8 cellular contexts compared by ENCODE assay signal in the genomic region with DNA sequence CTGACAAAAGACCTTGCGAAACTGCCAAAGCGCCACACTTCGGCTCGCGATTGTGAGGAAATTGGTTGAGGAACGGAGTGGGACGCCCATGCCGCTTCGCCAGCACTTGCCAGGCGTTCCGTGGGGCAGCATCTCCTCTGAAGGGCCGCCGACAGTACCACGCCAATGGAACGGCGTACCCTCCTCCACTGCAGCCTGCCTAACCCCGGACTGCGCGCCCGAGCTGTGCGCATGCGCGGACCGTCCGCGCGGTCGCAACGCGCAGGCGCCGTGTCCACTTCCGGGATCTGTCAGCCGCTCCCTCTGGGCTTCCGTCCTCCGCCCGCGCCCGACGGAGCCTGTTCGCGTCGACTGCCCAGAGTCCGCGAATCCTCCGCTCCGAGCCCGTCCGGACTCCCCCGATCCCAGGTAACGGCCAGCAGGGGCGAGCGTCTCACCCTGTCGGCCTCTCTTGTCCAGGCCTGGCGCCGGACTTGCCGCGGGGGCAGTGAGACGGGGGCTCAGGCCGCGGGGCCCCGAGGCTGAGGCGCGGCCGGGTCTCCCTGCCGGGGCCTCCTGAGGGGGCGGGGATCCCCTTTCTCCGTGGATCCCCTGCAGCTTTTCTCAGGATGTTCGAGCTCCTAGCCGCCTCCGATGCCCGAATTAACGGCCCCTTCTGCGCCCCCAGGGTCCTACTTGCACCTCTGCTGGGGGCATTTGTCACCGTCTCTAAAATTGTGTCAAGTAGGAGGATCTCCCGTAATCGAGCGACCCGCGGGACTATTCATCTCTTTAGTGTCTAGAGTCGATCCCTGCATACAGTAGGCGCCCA. TPM values are rescaled to one million over a fixed set of nuclear protein-coding genes. Genes with fewer than 3 reads are reported as not detected.
DNase-seq lines count a peak whose midpoint lies in the region; ATAC-seq, FAIRE-seq and TF ChIP-seq lines count a peak whose summit lies in the region.

Gene ARPC1A, plus strand, starts transcription at position 302 of the 811 bp plus-strand sequence. CDS start 7,456 bp downstream, outside the sequence.

- H3K4me1 ChIP-seq in Loucy (ENCODE audit: insufficient read depth, low read length, poor library complexity, severe bottlenecking) (peaks cover 44% of the 10 kb centered on the region), RWPE2 (ENCODE audit: insufficient read depth, poor library complexity, severe bottlenecking) (peaks cover 24% of the 10 kb centered on the region)

- H3K4me3 ChIP-seq in Loucy (ENCODE audit: low read length, poor library complexity, severe bottlenecking) (peak within 1 kb of the TSS; percentile 98), RWPE2 (ENCODE audit: severe bottlenecking) (peak within 1 kb of the TSS; percentile 89)

- no peaks in the 10 kb centered on the region for H3K9me3 ChIP-seq in Loucy (ENCODE audit: insufficient read depth, low read depth, low read length)
- H3K9me3 ChIP-seq in RWPE2 (ENCODE audit: severe bottlenecking): no peaks in the 10 kb centered on the region

- peak; percentile 86 for ATAC-seq in RWPE2 (ENCODE audit: low read depth)
- ATAC-seq in natural killer cell: peak; percentile 82 to 91 (median 90)

- H3K9ac ChIP-seq in Loucy (ENCODE audit: low read depth, low read length, poor library complexity, severe bottlenecking): peak within 1 kb of the TSS; percentile 99

- peak within 1 kb of the TSS; percentile 97 for H3K4me2 ChIP-seq in Loucy (ENCODE audit: low read depth, low read length, poor library complexity, severe bottlenecking)

- no peaks in the 10 kb centered on the region for H3K9me3 Mint-ChIP-seq in activated T-helper 2 cell treated with anti-CD3 and anti-CD28 coated beads, Interferon-gamma antibody, Interleukin-2, Interleukin-4, amounts not matched to agents 10 μg/mL and 5 μg/mL and 100 μg/mL, durations not matched to agents 14 hours and 24 hours and 36 hours
- no peaks in the 10 kb centered on the region for H3K9me3 Mint-ChIP-seq in natural killer cell

- H3F3A ChIP-seq in Loucy (ENCODE audit: low read depth): no peaks in the 10 kb centered on the region

- peak within 1 kb of the TSS; percentile 93 for H3K4me3 Mint-ChIP-seq in activated T-helper 2 cell treated with anti-CD3 and anti-CD28 coated beads, Interferon-gamma antibody, Interleukin-2, Interleukin-4, amounts not matched to agents 10 μg/mL and 5 μg/mL and 100 μg/mL, durations not matched to agents 14 hours and 24 hours and 36 hours (ENCODE audit: low read depth)
- peak within 1 kb of the TSS; percentile 91 for H3K4me3 Mint-ChIP-seq in natural killer cell

- peak within 1 kb of the TSS; percentile 88 for H3K27ac Mint-ChIP-seq in activated T-helper 2 cell treated with anti-CD3 and anti-CD28 coated beads, Interferon-gamma antibody, Interleukin-2, Interleukin-4, amounts not matched to agents 10 μg/mL and 5 μg/mL and 100 μg/mL, durations not matched to agents 14 hours and 24 hours and 36 hours
- peak within 1 kb of the TSS; percentile 84 to 91 for H3K27ac Mint-ChIP-seq in natural killer cell

- peaks cover 5% of the 10 kb centered on the region for H3K27me3 ChIP-seq in Loucy (ENCODE audit: insufficient read depth, low read length, poor library complexity, severe bottlenecking)
- H3K27me3 ChIP-seq in RWPE2 (ENCODE audit: insufficient read depth, poor library complexity, severe bottlenecking): no peaks in the 10 kb centered on the region

- FAIRE-seq in H54 (lab: Jason Lieb, UNC): no peak

- TF ChIP-seq CTCF in Loucy (conservative IDR thresholded peaks at IDR 0.05; ENCODE audit: low read length): no peak
- TF ChIP-seq CTCF in RWPE2 (IDR thresholded peaks at IDR 0.05; ENCODE audit: poor library complexity, severe bottlenecking): no peak
- no peak for TF ChIP-seq CTCF in natural killer cell (IDR thresholded peaks at IDR 0.05)

- peaks cover 36% of the 10 kb centered on the region for H3K4me1 Mint-ChIP-seq in activated T-helper 2 cell treated with anti-CD3 and anti-CD28 coated beads, Interferon-gamma antibody, Interleukin-2, Interleukin-4, amounts not matched to agents 10 μg/mL and 5 μg/mL and 100 μg/mL, durations not matched to agents 14 hours and 24 hours and 36 hours (ENCODE audit: low read depth)
- peaks cover 38 to 50% of the 10 kb centered on the region in 2 donors for H3K4me1 Mint-ChIP-seq in natural killer cell

- H3K36me3 ChIP-seq in Loucy (ENCODE audit: insufficient read depth, low read length) (no peaks in the 10 kb centered on the region), RWPE2 (ENCODE audit: low read depth) (peaks cover 22% of the 10 kb centered on the region)

- no peaks in the 10 kb centered on the region for H3K9me2 ChIP-seq in Loucy (replicated peaks; ENCODE audit: low read depth, low read length)

- H3K79me2 ChIP-seq in Loucy (ENCODE audit: insufficient read depth, low read length): peaks cover 63% of the 10 kb centered on the region

- H3K27ac ChIP-seq in RWPE2 (ENCODE audit: poor library complexity, severe bottlenecking): peak within 1 kb of the TSS; percentile 57

- peak; percentile 97 for TF ChIP-seq POLR2A in H54 (IDR thresholded peaks at IDR 0.05; ENCODE audit: low read depth, low read length)

- peaks cover 35% of the 10 kb centered on the region for H4K20me1 ChIP-seq in Loucy (ENCODE audit: insufficient read depth, low read length, poor library complexity, severe bottlenecking)

- peaks cover 4% of the 10 kb centered on the region for H3K27me3 Mint-ChIP-seq in activated T-helper 2 cell treated with anti-CD3 and anti-CD28 coated beads, Interferon-gamma antibody, Interleukin-2, Interleukin-4, amounts not matched to agents 10 μg/mL and 5 μg/mL and 100 μg/mL, durations not matched to agents 14 hours and 24 hours and 36 hours (ENCODE audit: low read depth)
- no peaks in the 10 kb centered on the region for H3K27me3 Mint-ChIP-seq in natural killer cell (ENCODE audit: low read depth in 2 of 2)

- DNase-seq in ELF-1 (ENCODE audit: low read depth, low spot score) (peak; percentile 97), H54 (ENCODE audit: insufficient read length, low spot score) (peak; percentile 94), RWPE2 (ENCODE audit: low spot score) (peak; percentile 88), fibroblast of peridontal ligament (ENCODE audit: extremely low read depth) (peak; percentile 88), natural killer cell (peak; percentile 93)
- peak; percentile 91 for DNase-seq in activated T-helper 2 cell treated with anti-CD3 and anti-CD28 coated beads, Interferon-gamma antibody, Interleukin-2, Interleukin-4, amounts not matched to agents 10 μg/mL and 5 μg/mL and 100 μg/mL, durations not matched to agents 14 hours and 24 hours and 36 hours (ENCODE audit: low spot score)
- peak; percentile 80 to 95 (median 87) for DNase-seq in stimulated activated naive CD4-positive, alpha-beta T cell (lab: John Stamatoyannopoulos, UW)

- H2AFZ ChIP-seq in Loucy (ENCODE audit: low read length): peak within 1 kb of the TSS; percentile 89

- peaks cover 24% of the 10 kb centered on the region for H3K36me3 Mint-ChIP-seq in activated T-helper 2 cell treated with anti-CD3 and anti-CD28 coated beads, Interferon-gamma antibody, Interleukin-2, Interleukin-4, amounts not matched to agents 10 μg/mL and 5 μg/mL and 100 μg/mL, durations not matched to agents 14 hours and 24 hours and 36 hours (ENCODE audit: low read depth)
- no peaks in the 10 kb centered on the region for H3K36me3 Mint-ChIP-seq in natural killer cell

- intact Hi-C loops in activated T-helper 2 cell treated with anti-CD3 and anti-CD28 coated beads, Interferon-gamma antibody, Interleukin-2, Interleukin-4, amounts not matched to agents 10 μg/mL and 5 μg/mL and 100 μg/mL, durations not matched to agents 14 hours and 24 hours and 36 hours (cut with micrococcal nuclease): loop anchor here (5.0 kb wide), 1 partner anchor 184 kb away; the partner anchor contains the start of gene SMURF1
- intact Hi-C loops in natural killer cell (cut with micrococcal nuclease): loop anchor here (5.0 kb wide), 1 partner anchor 184 kb away; the partner anchor contains the start of gene SMURF1

RNA-seq across cellular contexts. Expression of gene ARPC1A, which starts in this region (rescaled TPM):
- 79.8 and 83.4 TPM in 2 replicates for total RNA-seq in activated T-helper 2 cell treated with anti-CD3 and anti-CD28 coated beads, Interferon-gamma antibody, Interleukin-2, Interleukin-4, amounts not matched to agents 10 μg/mL and 5 μg/mL and 100 μg/mL, durations not matched to agents 14 hours and 24 hours and 36 hours
- total RNA-seq in natural killer cell: 10 to 100 TPM; 38.1 to 48.1 (median 47.9) TPM

Comparison
In these comparisons a context has a peak if more than half of its experiments do, and no peak if none do; other contexts are left out.
1. Peak in every context shown above with its lines: DNase-seq, ATAC-seq, H3K4me3 ChIP-seq and H3K27ac ChIP-seq.